In the genomic region with DNA sequence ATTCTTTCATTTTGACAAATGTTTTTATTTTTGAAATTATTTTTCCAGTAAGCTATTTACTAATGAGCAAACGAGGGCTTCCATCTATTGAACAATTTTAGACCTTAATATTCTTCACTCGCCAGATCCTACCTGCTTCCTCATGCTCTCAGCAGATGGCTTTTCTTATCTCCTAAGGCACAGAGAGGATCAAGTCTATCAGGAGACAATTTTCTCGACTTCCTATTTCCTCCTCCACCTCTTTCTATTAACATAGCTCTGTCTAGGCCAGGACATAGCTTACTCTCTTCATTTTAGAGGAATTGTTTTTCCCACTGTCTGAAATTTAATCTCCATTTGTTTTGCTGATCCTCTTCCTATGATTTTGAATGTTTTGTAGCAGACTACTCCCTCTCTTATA, we compare ENCODE assay signal across 17 cellular contexts.
"Had no signal": no experiment of that assay in that cellular context is flagged by ENCODE, and none has a peak within 500 bp of the region (broad histone marks: within the 10 kb centered on the region; RNA-seq: fewer than 3 reads in every experiment).

No MANE protein-coding gene starts in this region.

- H3K36me3 ChIP-seq: heart left ventricle, pancreas had no signal

- ATAC-seq: esophagus mucosa; heart left ventricle; natural killer cell treated with Interleukin-12 subunit alpha and Interleukin-12 subunit beta and Interleukin-15 and Interleukin-18, amount 100 ng/mL, for 72 hours; pancreas; right cardiac atrium had no signal

- H3K4me3 ChIP-seq: dorsolateral prefrontal cortex, heart left ventricle, pancreas, smooth muscle cell had no signal

- DNase-seq: cortex of kidney; dorsolateral prefrontal cortex; effector CD8-positive, alpha-beta T cell; heart left ventricle; hippocampal formation; occipital lobe; pancreas; right cardiac atrium; stimulated activated CD4-positive, alpha-beta T cell treated with anti-CD3 and anti-CD28 coated beads, Interleukin-2, amount 100 ng/mL, for 48 hours; stimulated activated naive CD4-positive, alpha-beta T cell treated with Interleukin-2 at 50 U/mL for 16 hours had no signal

- H3K27ac ChIP-seq: dorsolateral prefrontal cortex, heart left ventricle, pancreas had no signal

- H3K27me3 ChIP-seq: heart left ventricle, pancreas had no signal

- H3K9me3 ChIP-seq: heart left ventricle, pancreas had no signal

- H3K9me3 Mint-ChIP-seq: natural killer cell treated with Interleukin-12 subunit alpha and Interleukin-12 subunit beta and Interleukin-15 and Interleukin-18, amount 100 ng/mL, for 72 hours; type B pancreatic cell had no signal

- H3K36me3 Mint-ChIP-seq: natural killer cell treated with Interleukin-12 subunit alpha and Interleukin-12 subunit beta and Interleukin-15 and Interleukin-18, amount 100 ng/mL, for 72 hours; type B pancreatic cell had no signal

- H3K27ac Mint-ChIP-seq: natural killer cell treated with Interleukin-12 subunit alpha and Interleukin-12 subunit beta and Interleukin-15 and Interleukin-18, amount 100 ng/mL, for 72 hours; progenitor cell of endocrine pancreas; type B pancreatic cell had no signal

- H3K4me1 ChIP-seq: heart left ventricle, pancreas had no signal

- H3K4me2 ChIP-seq: smooth muscle cell had no signal

- H3K4me3 Mint-ChIP-seq: natural killer cell treated with Interleukin-12 subunit alpha and Interleukin-12 subunit beta and Interleukin-15 and Interleukin-18, amount 100 ng/mL, for 72 hours; type B pancreatic cell had no signal

- H3K27me3 Mint-ChIP-seq: natural killer cell treated with Interleukin-12 subunit alpha and Interleukin-12 subunit beta and Interleukin-15 and Interleukin-18, amount 100 ng/mL, for 72 hours; progenitor cell of endocrine pancreas; type B pancreatic cell had no signal

- FAIRE-seq: frontal cortex, pancreas, urothelium cell line had no signal
